1 cellular context compared by ENCODE assay signal in the genomic region with DNA sequence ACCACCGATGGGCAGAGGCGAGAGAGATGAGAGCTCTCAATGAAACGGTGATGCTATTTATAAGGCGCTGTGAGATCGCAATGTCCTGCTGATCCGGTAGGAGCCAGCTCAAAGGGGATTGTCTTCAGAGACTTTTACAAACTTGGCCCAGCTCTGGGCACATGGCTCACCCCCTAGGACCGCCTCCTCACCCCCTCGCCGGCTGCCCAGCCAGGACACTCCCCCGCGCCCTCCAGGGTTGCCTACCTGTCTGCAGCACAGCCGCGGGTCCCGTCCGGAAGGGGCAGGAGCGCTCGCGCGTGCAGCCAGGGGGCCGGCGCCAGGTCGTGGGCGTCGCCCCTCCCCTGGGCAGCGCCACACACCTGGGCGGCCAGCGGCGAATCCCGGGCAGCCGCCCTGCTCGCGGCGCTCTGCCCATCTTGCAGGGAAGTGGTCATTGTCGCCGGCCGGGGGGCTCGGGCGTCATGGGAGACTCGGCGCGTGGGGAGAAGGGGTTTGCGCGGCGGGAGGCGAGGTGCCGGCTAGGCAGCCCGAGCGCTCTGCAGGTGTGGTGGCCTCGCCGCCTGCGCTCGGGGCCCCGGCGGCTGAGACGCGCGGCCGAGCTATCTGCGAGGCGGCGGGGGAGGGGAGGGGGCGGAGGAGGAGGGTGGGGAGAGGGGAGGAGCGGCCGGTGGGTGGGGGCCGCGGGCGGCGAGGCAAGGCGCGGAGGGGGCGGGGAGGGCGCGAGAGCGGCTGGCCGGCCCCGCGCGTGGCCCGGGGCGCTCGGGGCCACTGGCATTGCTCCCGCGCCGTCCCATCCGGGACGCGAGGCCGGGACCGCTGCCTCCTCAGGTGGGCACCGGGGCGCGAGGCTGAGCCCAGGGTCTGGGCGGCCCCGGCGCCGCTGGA.
TF ChIP-seq lines count a peak whose summit lies in the region.

Gene GRB14, minus strand, starts transcription at position 610 of the 888 bp plus-strand sequence. Its CDS starts 173 bp downstream, at position 437.

TF ChIP-seq in HepG2, 621 proteins besides CTCF, POLR2A, EP300 and RAD21 (continued from another document and continues in another):
- TF ChIP-seq, protein P1, sequence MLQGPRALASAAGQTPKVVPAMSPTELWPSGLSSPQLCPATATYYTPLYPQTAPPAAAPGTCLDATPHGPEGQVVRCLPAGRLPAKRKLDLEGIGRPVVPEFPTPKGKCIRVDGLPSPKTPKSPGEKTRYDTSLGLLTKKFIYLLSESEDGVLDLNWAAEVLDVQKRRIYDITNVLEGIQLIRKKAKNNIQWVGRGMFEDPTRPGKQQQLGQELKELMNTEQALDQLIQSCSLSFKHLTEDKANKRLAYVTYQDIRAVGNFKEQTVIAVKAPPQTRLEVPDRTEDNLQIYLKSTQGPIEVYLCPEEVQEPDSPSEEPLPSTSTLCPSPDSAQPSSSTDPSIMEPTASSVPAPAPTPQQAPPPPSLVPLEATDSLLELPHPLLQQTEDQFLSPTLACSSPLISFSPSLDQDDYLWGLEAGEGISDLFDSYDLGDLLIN (CRISPR knock-in tag; IDR thresholded peaks at IDR 0.05; ENCODE audit: borderline replicate concordance): no peak
- TF ChIP-seq MXD4 (CRISPR knock-in tag; IDR thresholded peaks at IDR 0.05) (no peak), ZNF709 (CRISPR knock-in tag; IDR thresholded peaks at IDR 0.05) (0 out of 2 replicates have a peak, but pooled peaks have one; percentile 29), POLR2AphosphoS5 (IDR thresholded peaks at IDR 0.05; ENCODE audit: low read depth, low read length) (no peak), NFRKB (IDR thresholded peaks at IDR 0.05) (no peak), RCOR2 (CRISPR knock-in tag; IDR thresholded peaks at IDR 0.05) (no peak), SOX13 (IDR thresholded peaks at IDR 0.05) (no peak), SOX13 (CRISPR knock-in tag; conservative IDR thresholded peaks at IDR 0.05 in 1 of 2, IDR thresholded peaks at IDR 0.05 in 1 of 2) (no peak), ZNF567 (CRISPR knock-in tag; IDR thresholded peaks at IDR 0.05; ENCODE audit: borderline replicate concordance) (0 out of 2 replicates have a peak, but pooled peaks have one; percentile 36), SMARCC2 (IDR thresholded peaks at IDR 0.05) (no peak), ESRRA (CRISPR knock-in tag; IDR thresholded peaks at IDR 0.05; ENCODE audit: low read depth) (no peak; the same call in 1 of the 2 replicates), HHEX (CRISPR knock-in tag; IDR thresholded peaks at IDR 0.05) (no peak), ZNF737 (CRISPR knock-in tag; IDR thresholded peaks at IDR 0.05; ENCODE audit: borderline replicate concordance) (no peak), SRSF1 (optimal IDR thresholded peaks at IDR 0.05; ENCODE audit: low read depth, low read length) (peak; percentile 63), ZFP82 (CRISPR knock-in tag; IDR thresholded peaks at IDR 0.05; ENCODE audit: borderline replicate concordance) (peak; percentile 55; the same call in 1 of the 2 replicates), ZNF501 (CRISPR knock-in tag; IDR thresholded peaks at IDR 0.05) (no peak), ZNF749 (CRISPR knock-in tag; IDR thresholded peaks at IDR 0.05; ENCODE audit: borderline replicate concordance) (peak; percentile 60; the same call in 1 of the 2 replicates), TFDP1 (CRISPR knock-in tag; IDR thresholded peaks at IDR 0.05; ENCODE audit: borderline replicate concordance) (peak; percentile 29; the same call in 1 of the 2 replicates), ZNF496 (CRISPR knock-in tag; IDR thresholded peaks at IDR 0.05; ENCODE audit: insufficient replicate concordance) (no peak), JUND (CRISPR knock-in tag; IDR thresholded peaks at IDR 0.05) (no peak), REL (CRISPR knock-in tag; conservative IDR thresholded peaks at IDR 0.05) (no peak), SNAPC5 (CRISPR knock-in tag; IDR thresholded peaks at IDR 0.05; ENCODE audit: borderline replicate concordance) (no peak), ZFY (CRISPR knock-in tag; IDR thresholded peaks at IDR 0.05) (no peak), RBM39 (IDR thresholded peaks at IDR 0.05; ENCODE audit: low read depth, low read length, poor library complexity, severe bottlenecking) (no peak), TBX3 (IDR thresholded peaks at IDR 0.05; ENCODE audit: borderline replicate concordance) (no peak), ZBTB4 (CRISPR knock-in tag; IDR thresholded peaks at IDR 0.05; ENCODE audit: borderline replicate concordance) (no peak), ZNF484 (CRISPR knock-in tag; IDR thresholded peaks at IDR 0.05; ENCODE audit: borderline replicate concordance, low read depth) (no peak), POLR2AphosphoS2 (IDR thresholded peaks at IDR 0.05; ENCODE audit: low read depth, low read length) (no peak), TIGD3 (CRISPR knock-in tag; IDR thresholded peaks at IDR 0.05; ENCODE audit: borderline replicate concordance) (no peak)
- TF ChIP-seq, protein P2, sequence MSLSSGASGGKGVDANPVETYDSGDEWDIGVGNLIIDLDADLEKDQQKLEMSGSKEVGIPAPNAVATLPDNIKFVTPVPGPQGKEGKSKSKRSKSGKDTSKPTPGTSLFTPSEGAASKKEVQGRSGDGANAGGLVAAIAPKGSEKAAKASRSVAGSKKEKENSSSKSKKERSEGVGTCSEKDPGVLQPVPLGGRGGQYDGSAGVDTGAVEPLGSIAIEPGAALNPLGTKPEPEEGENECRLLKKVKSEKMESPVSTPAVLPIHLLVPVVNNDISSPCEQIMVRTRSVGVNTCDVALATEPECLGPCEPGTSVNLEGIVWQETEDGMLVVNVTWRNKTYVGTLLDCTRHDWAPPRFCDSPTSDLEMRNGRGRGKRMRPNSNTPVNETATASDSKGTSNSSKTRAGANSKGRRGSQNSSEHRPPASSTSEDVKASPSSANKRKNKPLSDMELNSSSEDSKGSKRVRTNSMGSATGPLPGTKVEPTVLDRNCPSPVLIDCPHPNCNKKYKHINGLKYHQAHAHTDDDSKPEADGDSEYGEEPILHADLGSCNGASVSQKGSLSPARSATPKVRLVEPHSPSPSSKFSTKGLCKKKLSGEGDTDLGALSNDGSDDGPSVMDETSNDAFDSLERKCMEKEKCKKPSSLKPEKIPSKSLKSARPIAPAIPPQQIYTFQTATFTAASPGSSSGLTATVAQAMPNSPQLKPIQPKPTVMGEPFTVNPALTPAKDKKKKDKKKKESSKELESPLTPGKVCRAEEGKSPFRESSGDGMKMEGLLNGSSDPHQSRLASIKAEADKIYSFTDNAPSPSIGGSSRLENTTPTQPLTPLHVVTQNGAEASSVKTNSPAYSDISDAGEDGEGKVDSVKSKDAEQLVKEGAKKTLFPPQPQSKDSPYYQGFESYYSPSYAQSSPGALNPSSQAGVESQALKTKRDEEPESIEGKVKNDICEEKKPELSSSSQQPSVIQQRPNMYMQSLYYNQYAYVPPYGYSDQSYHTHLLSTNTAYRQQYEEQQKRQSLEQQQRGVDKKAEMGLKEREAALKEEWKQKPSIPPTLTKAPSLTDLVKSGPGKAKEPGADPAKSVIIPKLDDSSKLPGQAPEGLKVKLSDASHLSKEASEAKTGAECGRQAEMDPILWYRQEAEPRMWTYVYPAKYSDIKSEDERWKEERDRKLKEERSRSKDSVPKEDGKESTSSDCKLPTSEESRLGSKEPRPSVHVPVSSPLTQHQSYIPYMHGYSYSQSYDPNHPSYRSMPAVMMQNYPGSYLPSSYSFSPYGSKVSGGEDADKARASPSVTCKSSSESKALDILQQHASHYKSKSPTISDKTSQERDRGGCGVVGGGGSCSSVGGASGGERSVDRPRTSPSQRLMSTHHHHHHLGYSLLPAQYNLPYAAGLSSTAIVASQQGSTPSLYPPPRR (CRISPR knock-in tag; IDR thresholded peaks at IDR 0.05; ENCODE audit: borderline replicate concordance): 0 out of 2 replicates have a peak, but pooled peaks have one; percentile 8
- TF ChIP-seq, protein P3, sequence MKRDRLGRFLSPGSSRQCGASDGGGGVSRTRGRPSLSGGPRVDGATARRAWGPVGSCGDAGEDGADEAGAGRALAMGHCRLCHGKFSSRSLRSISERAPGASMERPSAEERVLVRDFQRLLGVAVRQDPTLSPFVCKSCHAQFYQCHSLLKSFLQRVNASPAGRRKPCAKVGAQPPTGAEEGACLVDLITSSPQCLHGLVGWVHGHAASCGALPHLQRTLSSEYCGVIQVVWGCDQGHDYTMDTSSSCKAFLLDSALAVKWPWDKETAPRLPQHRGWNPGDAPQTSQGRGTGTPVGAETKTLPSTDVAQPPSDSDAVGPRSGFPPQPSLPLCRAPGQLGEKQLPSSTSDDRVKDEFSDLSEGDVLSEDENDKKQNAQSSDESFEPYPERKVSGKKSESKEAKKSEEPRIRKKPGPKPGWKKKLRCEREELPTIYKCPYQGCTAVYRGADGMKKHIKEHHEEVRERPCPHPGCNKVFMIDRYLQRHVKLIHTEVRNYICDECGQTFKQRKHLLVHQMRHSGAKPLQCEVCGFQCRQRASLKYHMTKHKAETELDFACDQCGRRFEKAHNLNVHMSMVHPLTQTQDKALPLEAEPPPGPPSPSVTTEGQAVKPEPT (CRISPR knock-in tag; IDR thresholded peaks at IDR 0.05; ENCODE audit: low read depth): no peak; the same call in 1 of the 2 replicates
- TF ChIP-seq, protein P4, sequence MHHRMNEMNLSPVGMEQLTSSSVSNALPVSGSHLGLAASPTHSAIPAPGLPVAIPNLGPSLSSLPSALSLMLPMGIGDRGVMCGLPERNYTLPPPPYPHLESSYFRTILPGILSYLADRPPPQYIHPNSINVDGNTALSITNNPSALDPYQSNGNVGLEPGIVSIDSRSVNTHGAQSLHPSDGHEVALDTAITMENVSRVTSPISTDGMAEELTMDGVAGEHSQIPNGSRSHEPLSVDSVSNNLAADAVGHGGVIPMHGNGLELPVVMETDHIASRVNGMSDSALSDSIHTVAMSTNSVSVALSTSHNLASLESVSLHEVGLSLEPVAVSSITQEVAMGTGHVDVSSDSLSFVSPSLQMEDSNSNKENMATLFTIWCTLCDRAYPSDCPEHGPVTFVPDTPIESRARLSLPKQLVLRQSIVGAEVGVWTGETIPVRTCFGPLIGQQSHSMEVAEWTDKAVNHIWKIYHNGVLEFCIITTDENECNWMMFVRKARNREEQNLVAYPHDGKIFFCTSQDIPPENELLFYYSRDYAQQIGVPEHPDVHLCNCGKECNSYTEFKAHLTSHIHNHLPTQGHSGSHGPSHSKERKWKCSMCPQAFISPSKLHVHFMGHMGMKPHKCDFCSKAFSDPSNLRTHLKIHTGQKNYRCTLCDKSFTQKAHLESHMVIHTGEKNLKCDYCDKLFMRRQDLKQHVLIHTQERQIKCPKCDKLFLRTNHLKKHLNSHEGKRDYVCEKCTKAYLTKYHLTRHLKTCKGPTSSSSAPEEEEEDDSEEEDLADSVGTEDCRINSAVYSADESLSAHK (CRISPR knock-in tag; IDR thresholded peaks at IDR 0.05; ENCODE audit: borderline replicate concordance): no peak
- TF ChIP-seq, protein P5, sequence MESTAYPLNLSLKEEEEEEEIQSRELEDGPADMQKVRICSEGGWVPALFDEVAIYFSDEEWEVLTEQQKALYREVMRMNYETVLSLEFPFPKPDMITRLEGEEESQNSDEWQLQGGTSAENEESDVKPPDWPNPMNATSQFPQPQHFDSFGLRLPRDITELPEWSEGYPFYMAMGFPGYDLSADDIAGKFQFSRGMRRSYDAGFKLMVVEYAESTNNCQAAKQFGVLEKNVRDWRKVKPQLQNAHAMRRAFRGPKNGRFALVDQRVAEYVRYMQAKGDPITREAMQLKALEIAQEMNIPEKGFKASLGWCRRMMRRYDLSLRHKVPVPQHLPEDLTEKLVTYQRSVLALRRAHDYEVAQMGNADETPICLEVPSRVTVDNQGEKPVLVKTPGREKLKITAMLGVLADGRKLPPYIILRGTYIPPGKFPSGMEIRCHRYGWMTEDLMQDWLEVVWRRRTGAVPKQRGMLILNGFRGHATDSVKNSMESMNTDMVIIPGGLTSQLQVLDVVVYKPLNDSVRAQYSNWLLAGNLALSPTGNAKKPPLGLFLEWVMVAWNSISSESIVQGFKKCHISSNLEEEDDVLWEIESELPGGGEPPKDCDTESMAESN (CRISPR knock-in tag; conservative IDR thresholded peaks at IDR 0.05): peak; percentile 59
